17 cellular contexts compared by ENCODE assay signal in the genomic region with DNA sequence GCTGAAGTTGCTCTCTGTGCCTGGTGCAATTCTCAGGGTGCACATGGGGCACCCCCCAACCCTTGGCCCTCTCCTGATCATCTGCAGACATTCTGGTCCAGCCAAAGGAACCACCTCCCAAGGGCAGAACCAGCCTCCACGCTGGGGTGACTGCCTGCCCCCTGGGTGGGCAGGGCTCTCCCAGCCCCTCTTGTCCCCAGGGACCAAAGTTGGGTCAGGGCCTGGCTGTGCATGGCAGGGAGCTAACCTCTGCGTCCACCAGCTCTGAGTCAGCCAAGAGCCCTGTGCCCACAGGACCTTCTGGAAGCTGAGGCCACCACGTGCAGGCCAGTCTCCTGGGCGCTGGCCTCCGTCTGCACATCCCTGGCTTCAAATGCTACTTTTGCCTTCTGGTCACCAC.
DNase-seq lines count a peak whose midpoint lies in the region; ATAC-seq and TF ChIP-seq lines count a peak whose summit lies in the region.
"Had no signal": no experiment of that assay in that cellular context is flagged by ENCODE, and none has a peak within 500 bp of the region (broad histone marks: within the 10 kb centered on the region; RNA-seq: fewer than 3 reads in every experiment).

No MANE protein-coding gene starts in this region.

- no peaks in the 10 kb centered on the region for H3K9me3 ChIP-seq in BLaER1

- TF ChIP-seq CTCF in RWPE1 (conservative IDR thresholded peaks at IDR 0.05; ENCODE audit: low read depth) = no peak
- TF ChIP-seq CTCF in brain microvascular endothelial cell (IDR thresholded peaks at IDR 0.05; ENCODE audit: low read depth, low read length, missing control alignments) = no peak

- H3K4me1 Mint-ChIP-seq in activated naive CD8-positive, alpha-beta T cell treated with anti-CD3 and anti-CD28 coated beads, Interleukin-2, amount 10 ng/mL, durations not matched to agents 7 days and 5 days = peaks cover 16% of the 10 kb centered on the region
- H3K4me1 Mint-ChIP-seq in activated naive CD8-positive, alpha-beta T cell treated with anti-CD3 and anti-CD28 coated beads, Interleukin-2, amount 50 U/mL, for 24 hours = peaks cover 7% of the 10 kb centered on the region
- peaks cover 10% of the 10 kb centered on the region for H3K4me1 Mint-ChIP-seq in memory B cell

- no peak overlapping the region for H3K9ac ChIP-seq in BLaER1

- no peak for DNase-seq in activated naive CD8-positive, alpha-beta T cell treated with anti-CD3 and anti-CD28 coated beads, Interleukin-2, amount 10 ng/mL, durations not matched to agents 7 days and 5 days
- no peak for DNase-seq in activated naive CD8-positive, alpha-beta T cell treated with anti-CD3 and anti-CD28 coated beads, Interleukin-2, amount 50 U/mL, for 24 hours
- DNase-seq in RWPE1 (ENCODE audit: low spot score) (no peak), memory B cell (ENCODE audit: low spot score in 2 of 2) (no peak), brain microvascular endothelial cell (no peak), KG1 (lab: John Stamatoyannopoulos, UW) (no peak)
- no peak for DNase-seq in stimulated activated naive CD4-positive, alpha-beta T cell (lab: John Stamatoyannopoulos, UW)
- DNase-seq: 8988T; CD4-positive, alpha-beta memory T cell; DMS153; DMS79; GF-D8; H9 had no signal

- ATAC-seq in activated naive CD8-positive, alpha-beta T cell treated with anti-CD3 and anti-CD28 coated beads, Interleukin-2, amount 10 ng/mL, durations not matched to agents 7 days and 5 days (ENCODE audit: low read depth) = no peak
- no peak for ATAC-seq in activated naive CD8-positive, alpha-beta T cell treated with anti-CD3 and anti-CD28 coated beads, Interleukin-2, amount 50 U/mL, for 24 hours
- no peak for ATAC-seq in memory B cell (ENCODE audit: low read depth)
- ATAC-seq: HepG2 had no signal

- no peaks in the 10 kb centered on the region for H3K27me3 Mint-ChIP-seq in activated naive CD8-positive, alpha-beta T cell treated with anti-CD3 and anti-CD28 coated beads, Interleukin-2, amount 10 ng/mL, durations not matched to agents 7 days and 5 days
- H3K27me3 Mint-ChIP-seq in activated naive CD8-positive, alpha-beta T cell treated with anti-CD3 and anti-CD28 coated beads, Interleukin-2, amount 50 U/mL, for 24 hours = no peaks in the 10 kb centered on the region
- no peaks in the 10 kb centered on the region for H3K27me3 Mint-ChIP-seq in memory B cell

- H3K27ac ChIP-seq in BLaER1 (no peak overlapping the region), RWPE1 (peak overlapping the region; percentile 23), brain microvascular endothelial cell (no peak overlapping the region)
- H3K27ac ChIP-seq: C4-2B had no signal

- no peaks in the 10 kb centered on the region for H3K36me3 Mint-ChIP-seq in activated naive CD8-positive, alpha-beta T cell treated with anti-CD3 and anti-CD28 coated beads, Interleukin-2, amount 10 ng/mL, durations not matched to agents 7 days and 5 days
- no peaks in the 10 kb centered on the region for H3K36me3 Mint-ChIP-seq in activated naive CD8-positive, alpha-beta T cell treated with anti-CD3 and anti-CD28 coated beads, Interleukin-2, amount 50 U/mL, for 24 hours (ENCODE audit: low read depth)
- H3K36me3 Mint-ChIP-seq in memory B cell = no peaks in the 10 kb centered on the region
- H3K36me3 Mint-ChIP-seq: CD4-positive, alpha-beta memory T cell; IgD-negative memory B cell had no signal

- H3K4me2 ChIP-seq in BLaER1 = peak overlapping the region; percentile 43; the same call in 1 of the 2 replicates

- CTCF ChIA-PET in RWPE1 (lab: Yijun Ruan, JAX) = interaction anchor here (0.6 kb wide), 1 partner anchor 37 kb away, joined by 3 read pairs; no protein-coding TSS in a partner anchor

- in situ Hi-C loops in brain microvascular endothelial cell (cut with HindIII; ENCODE audit: low pct_ligation_motif_present, low sequenced_read_pairs) = no loop called here

- no peaks in the 10 kb centered on the region for H3K27me3 ChIP-seq in BLaER1
- H3K27me3 ChIP-seq in brain microvascular endothelial cell (replicated peaks) = no peaks in the 10 kb centered on the region

- peak overlapping the region; percentile 71 for H3K27ac Mint-ChIP-seq in activated naive CD8-positive, alpha-beta T cell treated with anti-CD3 and anti-CD28 coated beads, Interleukin-2, amount 10 ng/mL, durations not matched to agents 7 days and 5 days
- no peak overlapping the region for H3K27ac Mint-ChIP-seq in activated naive CD8-positive, alpha-beta T cell treated with anti-CD3 and anti-CD28 coated beads, Interleukin-2, amount 50 U/mL, for 24 hours
- peak overlapping the region; percentile 51 for H3K27ac Mint-ChIP-seq in memory B cell

- peaks cover 27% of the 10 kb centered on the region for H3K4me1 ChIP-seq in BLaER1

- no peaks in the 10 kb centered on the region for H3K9me3 Mint-ChIP-seq in activated naive CD8-positive, alpha-beta T cell treated with anti-CD3 and anti-CD28 coated beads, Interleukin-2, amount 10 ng/mL, durations not matched to agents 7 days and 5 days
- H3K9me3 Mint-ChIP-seq in activated naive CD8-positive, alpha-beta T cell treated with anti-CD3 and anti-CD28 coated beads, Interleukin-2, amount 50 U/mL, for 24 hours = no peaks in the 10 kb centered on the region
- H3K9me3 Mint-ChIP-seq in memory B cell = no peaks in the 10 kb centered on the region
- H3K9me3 Mint-ChIP-seq: CD4-positive, alpha-beta memory T cell; IgD-negative memory B cell had no signal

- H3K36me3 ChIP-seq in BLaER1 (no peaks in the 10 kb centered on the region), brain microvascular endothelial cell (replicated peaks) (no peaks in the 10 kb centered on the region)

- no peak overlapping the region for H3K4me3 ChIP-seq in BLaER1
- H3K4me3 ChIP-seq in brain microvascular endothelial cell (ENCODE audit: low read depth, low read length) = no peak overlapping the region

- POLR2A ChIA-PET in activated naive CD8-positive, alpha-beta T cell treated with anti-CD3 and anti-CD28 coated beads, Interleukin-2, amount 10 ng/mL, durations not matched to agents 7 days and 5 days (lab: Charles Lee) = interaction anchor here (0.6 kb wide), 1 partner anchor 45 kb away, joined by 3 read pairs; no protein-coding TSS in a partner anchor
- POLR2A ChIA-PET in RWPE1 (lab: Yijun Ruan, JAX; ENCODE audit: low non-redundant PET) = interaction anchor here (0.7 kb wide), 1 partner anchor 133 kb away, joined by 4 read pairs; no protein-coding TSS in a partner anchor

- H3K4me3 Mint-ChIP-seq in activated naive CD8-positive, alpha-beta T cell treated with anti-CD3 and anti-CD28 coated beads, Interleukin-2, amount 10 ng/mL, durations not matched to agents 7 days and 5 days = no peak overlapping the region
- H3K4me3 Mint-ChIP-seq in activated naive CD8-positive, alpha-beta T cell treated with anti-CD3 and anti-CD28 coated beads, Interleukin-2, amount 50 U/mL, for 24 hours = no peak overlapping the region
- no peak overlapping the region for H3K4me3 Mint-ChIP-seq in memory B cell
- H3K4me3 Mint-ChIP-seq: CD4-positive, alpha-beta memory T cell; H9; IgD-negative memory B cell had no signal

- no peaks in the 10 kb centered on the region for H4K20me1 ChIP-seq in BLaER1
